In genomic region chr4:53508446-53508845, GRCh38 we compare ENCODE assay signal across 13 cellular contexts.
DNase-seq lines count a peak whose midpoint lies in the region; ATAC-seq and TF ChIP-seq lines count a peak whose summit lies in the region.
"Had no signal": no experiment of that assay in that cellular context is flagged by ENCODE, and none has a peak within 500 bp of the region (broad histone marks: within the 10 kb centered on the region; RNA-seq: fewer than 3 reads in every experiment).

No MANE protein-coding gene starts in this region.

- H3K9me3 ChIP-seq in smooth muscle cell (replicated peaks; ENCODE audit: low read depth): no peaks in the 10 kb centered on the region
- H3K9me3 ChIP-seq: A549, SK-N-SH, testis had no signal

- DNase-seq in NCI-H2107 treated with DMSO at 0.1 percent for 48 hours (lab: John Stamatoyannopoulos, UW; ENCODE audit: unreplicated experiment) (peak; percentile 9), NCI-H2107 (lab: John Stamatoyannopoulos, UW) (no peak), RPMI7951 (ENCODE audit: low read depth) (peak; percentile 84), fibroblast of mammary gland (ENCODE audit: low read depth) (peak; percentile 96), smooth muscle cell (lab: John Stamatoyannopoulos, UW; ENCODE audit: unreplicated experiment) (no peak)
- DNase-seq in stimulated activated CD4-positive, alpha-beta T cell treated with anti-CD3 and anti-CD28 coated beads, Interleukin-12 subunit alpha, Interleukin-12 subunit beta, amount 100 ng/mL, for 4 hours: no peak
- DNase-seq in activated naive CD4-positive, alpha-beta T cell (lab: John Stamatoyannopoulos, UW): no peak
- DNase-seq: activated CD4-positive, alpha-beta T cell treated with anti-CD3 and anti-CD28 coated beads, Interleukin-2, amount 50 U/mL, for 1 hour; activated gamma-delta T cell; SK-N-SH had no signal

- WGBS in smooth muscle cell (ENCODE audit: low lambda C conversion rate): 17% methylated on average over 1 of the region's 1 CpG

- H3K4me3 ChIP-seq in fibroblast of mammary gland (ENCODE audit: control insufficient read depth, low read depth, low read length): no peak overlapping the region
- H3K4me3 ChIP-seq in smooth muscle cell: no peak overlapping the region
- H3K4me3 ChIP-seq: A549 had no signal

- peak overlapping the region; percentile 52 for H3K27ac ChIP-seq in smooth muscle cell (ENCODE audit: low read depth)
- H3K27ac ChIP-seq: A549 had no signal

- H3K9ac ChIP-seq in smooth muscle cell (ENCODE audit: low read depth): no peak overlapping the region
- H3K9ac ChIP-seq: SK-N-SH had no signal

- H3K27me3 ChIP-seq in smooth muscle cell (ENCODE audit: low read depth): no peaks in the 10 kb centered on the region
- H3K27me3 ChIP-seq: testis had no signal

- ATAC-seq in HG03095 (IDR thresholded peaks at IDR 0.05; ENCODE audit: unreplicated experiment): no peak
- ATAC-seq: A549 had no signal

- no peak overlapping the region for H2AFZ ChIP-seq in smooth muscle cell (ENCODE audit: low read depth)

- H3K79me2 ChIP-seq in smooth muscle cell (ENCODE audit: low read depth): no peaks in the 10 kb centered on the region

- H4K20me1 ChIP-seq in smooth muscle cell (ENCODE audit: low read depth): no peaks in the 10 kb centered on the region

- no peaks in the 10 kb centered on the region for H3F3A ChIP-seq in smooth muscle cell (ENCODE audit: low read depth)

- no peaks in the 10 kb centered on the region for H3K36me3 ChIP-seq in smooth muscle cell (ENCODE audit: low read depth)

- no peaks in the 10 kb centered on the region for H3K4me1 ChIP-seq in smooth muscle cell (ENCODE audit: low read depth)
- H3K4me1 ChIP-seq: A549 had no signal

- TF ChIP-seq CTCF in fibroblast of mammary gland (conservative IDR thresholded peaks at IDR 0.05; ENCODE audit: control insufficient read depth, insufficient read depth, low read depth, low read length): peak; percentile 35
- TF ChIP-seq CTCF in smooth muscle cell (IDR thresholded peaks at IDR 0.05; ENCODE audit: borderline replicate concordance, insufficient read depth, poor library complexity, severe bottlenecking): no peak

- peak overlapping the region; percentile 8 for H3K4me2 ChIP-seq in smooth muscle cell
- H3K4me2 ChIP-seq: A549, SK-N-SH had no signal

Comparison
In these comparisons a context has a peak if more than half of its experiments do, and no peak if none do; other contexts are left out.
1. DNase-seq: peak in NCI-H2107 treated with DMSO at 0.1 percent for 48 hours (single experiment), RPMI7951 (single experiment) and fibroblast of mammary gland (single experiment); none in NCI-H2107 (single experiment), smooth muscle cell (single experiment), stimulated activated CD4-positive, alpha-beta T cell treated with anti-CD3 and anti-CD28 coated beads, Interleukin-12 subunit alpha, Interleukin-12 subunit beta, amount 100 ng/mL, for 4 hours (single experiment) and activated naive CD4-positive, alpha-beta T cell (0 of 4).